In the genomic region with DNA sequence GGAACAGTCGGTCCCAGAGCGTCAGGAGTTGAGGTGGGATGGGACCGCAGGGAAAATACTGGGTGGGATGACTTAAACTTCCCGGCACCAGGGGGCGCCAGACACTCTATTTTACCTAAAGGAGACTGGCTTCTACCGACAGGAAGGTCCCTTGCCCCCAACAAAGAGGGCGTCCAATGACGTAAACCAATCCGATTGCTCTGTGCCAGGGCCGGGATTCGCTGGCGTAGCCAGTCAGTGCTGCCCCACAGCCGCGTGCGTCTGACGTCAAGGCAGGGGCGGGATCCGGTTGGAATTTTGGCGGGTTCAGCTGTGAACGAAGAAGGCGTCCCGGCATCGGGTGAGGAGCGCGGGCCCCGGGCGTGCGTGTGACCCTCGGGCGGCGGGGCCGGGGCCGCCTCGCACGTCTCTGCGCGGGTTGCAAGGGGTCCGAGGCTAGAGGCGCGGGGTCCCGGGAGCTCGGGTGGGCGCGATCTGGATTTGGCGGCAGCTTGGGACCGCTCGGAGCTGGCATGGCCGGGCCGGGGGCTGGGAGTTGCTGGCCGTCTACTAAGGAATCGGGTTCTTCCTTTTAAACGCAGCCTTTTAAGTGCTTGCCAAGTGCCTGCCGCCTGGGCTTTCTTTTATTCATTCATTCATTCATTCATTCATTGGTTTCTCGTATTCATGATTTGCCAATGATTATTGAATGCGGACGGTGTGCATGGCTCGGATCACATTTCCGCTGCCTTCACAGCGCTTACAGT, we compare ENCODE assay signal across 8 cellular contexts. TPM values are rescaled to one million over a fixed set of nuclear protein-coding genes. Genes with fewer than 3 reads are reported as not detected.
DNase-seq lines count a peak whose midpoint lies in the region; ATAC-seq and TF ChIP-seq lines count a peak whose summit lies in the region.

MCM10 (plus strand) TSS at position 292 of the 746 bp plus-strand sequence. CDS start 2,645 bp downstream, outside the sequence.

- H3K36me3 Mint-ChIP-seq in activated naive CD4-positive, alpha-beta T cell treated with anti-CD3 and anti-CD28 coated beads, Interleukin-2, amount 50 U/mL, for 72 hours = peaks cover 17 to 23% of the 10 kb centered on the region in 2 donors

- H3K27ac ChIP-seq in ovary (no peak within 1 kb of the TSS), tibial nerve (peak within 1 kb of the TSS in 2 of 4 donors; percentile 2 to 35)

- TF ChIP-seq CTCF in GM12864 (IDR thresholded peaks at IDR 0.05; ENCODE audit: low read depth, low read length, missing control alignments) (peak; percentile 79), ovary (IDR thresholded peaks at IDR 0.05) (peak; percentile 88 to 96 (median 94)), tibial nerve (IDR thresholded peaks at IDR 0.05) (peak; percentile 76 to 95 (median 85))

- H3K9me3 Mint-ChIP-seq in activated naive CD4-positive, alpha-beta T cell treated with anti-CD3 and anti-CD28 coated beads, Interleukin-2, amount 50 U/mL, for 72 hours = no peaks in the 10 kb centered on the region

- WGBS in ovary, 3 donors = 0 to 1% (median 1%) methylated on average over 47 to 59 of the region's 59 CpGs
- WGBS in tibial nerve, 2 donors = 0 to 1% methylated on average over 35 to 54 of the region's 59 CpGs

- peak; percentile 100 for ATAC-seq in HG02623 (IDR thresholded peaks at IDR 0.05; ENCODE audit: unreplicated experiment)
- ATAC-seq in activated naive CD4-positive, alpha-beta T cell treated with anti-CD3 and anti-CD28 coated beads, Interleukin-2, amount 50 U/mL, for 72 hours = peak; percentile 100

- no peaks in the 10 kb centered on the region for H3K9me3 ChIP-seq in ovary
- no peaks in the 10 kb centered on the region for H3K9me3 ChIP-seq in tibial nerve

- H3K4me3 ChIP-seq in GM12864 (ENCODE audit: low read depth, low read length) (peak within 1 kb of the TSS; percentile 80), ovary (peak within 1 kb of the TSS; percentile 33), tibial nerve (peak within 1 kb of the TSS; percentile 27 to 54 (median 38))

- H3K4me1 ChIP-seq in ovary (ENCODE audit: insufficient read depth) (peaks cover 2% of the 10 kb centered on the region), tibial nerve (peaks cover 0 to 16% (median 6%) of the 10 kb centered on the region in 4 donors)

- peak within 1 kb of the TSS; percentile 81 to 94 for H3K27ac Mint-ChIP-seq in activated naive CD4-positive, alpha-beta T cell treated with anti-CD3 and anti-CD28 coated beads, Interleukin-2, amount 50 U/mL, for 72 hours

- H3K36me3 ChIP-seq in ovary (no peaks in the 10 kb centered on the region), tibial nerve (no peaks in the 10 kb centered on the region)

- intact Hi-C loops in head of caudate nucleus (cut with DNase I) (loop anchor here (5.0 kb wide), 1 partner anchor 141 kb away; the partner anchor contains the start of gene PHYH), ovary (cut with DNase I) (loop anchor here in 3 of 4 donors (5.0 to 10.0 kb wide), 3 partner anchors 113 to 141 kb away; partner anchors contain the start of gene PHYH (in 2 of the 3))

- H3K27me3 ChIP-seq in ovary (no peaks in the 10 kb centered on the region), tibial nerve (no peaks in the 10 kb centered on the region)

- TF ChIP-seq POLR2A in ovary (IDR thresholded peaks at IDR 0.05) (no peak), tibial nerve (IDR thresholded peaks at IDR 0.05) (no peak)

- peak; percentile 98 for DNase-seq in GM12864 (ENCODE audit: low read depth)
- DNase-seq in NCI-H1092 treated with DMSO at 0.1 percent for 48 hours (lab: John Stamatoyannopoulos, UW) = peak; percentile 94
- peak; percentile 84 for DNase-seq in SKM-1 (lab: John Stamatoyannopoulos, UW; ENCODE audit: unreplicated experiment)
- peak; percentile 97 to 98 for DNase-seq in activated naive CD4-positive, alpha-beta T cell treated with anti-CD3 and anti-CD28 coated beads, Interleukin-2, amount 50 U/mL, for 72 hours (ENCODE audit: low spot score in 2 of 2)
- peak; percentile 97 to 100 (median 99) for DNase-seq in head of caudate nucleus
- peak; percentile 98 to 99 (median 99) for DNase-seq in ovary
- DNase-seq in tibial nerve (ENCODE audit: low spot score in 2 of 2) = peak; percentile 94 to 99

- TF ChIP-seq EP300 in ovary (IDR thresholded peaks at IDR 0.05) (no peak), tibial nerve (IDR thresholded peaks at IDR 0.05) (peak; percentile 83 to 95)

RNA-seq across cellular contexts. Expression of gene MCM10, which starts in this region (rescaled TPM):
- total RNA-seq in activated naive CD4-positive, alpha-beta T cell treated with anti-CD3 and anti-CD28 coated beads, Interleukin-2, amount 50 U/mL, for 72 hours = 10 to 100 TPM; 60.0 to 64.6 TPM
- total RNA-seq in ovary (1 to 10 TPM in 2 of 7 donors, under 1 TPM in 3, not detected in 2; 0.32 to 1.7 (median 0.89) TPM), tibial nerve (under 1 TPM in 1 of 4 donors, not detected in 3; 0.22 TPM)
- polyA plus RNA-seq in ovary = under 1 TPM; 0.20 to 0.28 TPM

Comparison
In these comparisons a context has a peak if more than half of its experiments do, and no peak if none do; other contexts are left out.
1. RNA of gene MCM10 (total RNA-seq): 60.0 to 64.6 TPM in activated naive CD4-positive, alpha-beta T cell treated with anti-CD3 and anti-CD28 coated beads, Interleukin-2, amount 50 U/mL, for 72 hours; 0.32 to 1.7 TPM in ovary and 0.22 TPM in tibial nerve; every median in the first group is over 10 times any median in the second.
2. Peak in DNase-seq and H3K4me3 ChIP-seq in tibial nerve; RNA of the gene not detected or under 1 TPM.
3. Peak in every context shown above with its lines, with median percentiles within 50 percentile points of each other: DNase-seq, H3K4me3 ChIP-seq and CTCF ChIP-seq.